ENCODE assay signal across 9 cellular contexts in the genomic region with DNA sequence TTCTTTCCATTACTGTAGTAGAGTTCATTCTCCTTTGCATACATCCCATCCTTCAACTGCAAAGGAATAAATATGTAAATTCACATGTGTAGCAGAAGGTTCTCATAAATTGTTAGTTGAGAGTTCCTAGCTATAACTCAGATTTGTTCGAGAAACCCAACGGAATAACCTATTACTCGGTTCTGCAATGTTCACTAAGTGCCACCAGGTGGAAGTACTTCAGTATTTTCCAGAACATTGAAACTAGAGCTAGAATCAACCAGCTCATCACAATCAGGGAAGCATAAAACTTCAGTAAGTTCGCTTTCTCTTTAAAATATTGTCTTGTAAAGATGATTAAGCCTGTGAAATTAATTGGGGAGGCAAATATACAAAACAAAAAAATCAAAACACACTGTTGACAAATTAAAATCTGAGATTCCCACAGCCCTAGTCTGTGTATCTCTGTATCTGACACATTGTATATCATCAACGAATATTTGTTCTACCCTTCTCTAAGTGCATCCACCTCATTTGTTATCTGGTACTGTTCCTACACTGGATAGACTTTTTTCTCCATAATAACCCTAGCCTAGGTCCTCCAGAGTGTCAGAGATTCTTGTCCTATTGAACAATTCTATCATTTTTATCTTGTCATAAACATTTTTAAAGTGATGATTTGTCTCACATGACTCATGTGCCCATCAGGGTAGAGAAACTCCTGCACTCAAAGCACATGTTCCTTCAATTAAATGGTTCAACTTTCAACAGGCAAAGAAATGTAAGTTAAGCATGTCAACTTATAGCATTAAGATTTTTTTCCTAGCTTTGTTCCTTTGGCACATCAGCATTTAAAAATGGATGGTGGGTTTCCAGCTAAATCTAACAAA. TPM values are rescaled to one million over a fixed set of nuclear protein-coding genes. Genes with fewer than 3 reads are reported as not detected.
DNase-seq lines count a peak whose midpoint lies in the region; FAIRE-seq and TF ChIP-seq lines count a peak whose summit lies in the region.
"Had no signal": no experiment of that assay in that cellular context is flagged by ENCODE, and none has a peak within 500 bp of the region (broad histone marks: within the 10 kb centered on the region; RNA-seq: fewer than 3 reads in every experiment).

No MANE protein-coding gene starts in this region.

- 0 out of 2 replicates have a peak overlapping the region, but pooled peaks have one; percentile 19 for H3K4me2 ChIP-seq in SK-N-SH

- CTCF ChIA-PET in SK-N-SH (lab: Yijun Ruan, JAX), result interaction anchor here (0.6 to 2.2 kb wide), 11 partner anchors 9 to 913 kb away, joined by 3 to 29 read pairs (median 4); a partner anchor contains a TSS

- peak overlapping the region; percentile 0; the same call in 1 of the 2 replicates for H2AFZ ChIP-seq in SK-N-SH (ENCODE audit: low read depth)

- peaks cover 0 to 4% of the 10 kb centered on the region in 2 experiments; a peak in 2 of 4 replicates for H3K4me1 ChIP-seq in SK-N-SH (ENCODE audit: control insufficient read depth in 1 of 2, insufficient read depth in 2 of 2, low read depth in 1 of 2, low read length in 1 of 2)

- H3K9ac ChIP-seq in SK-N-SH, result no peak overlapping the region

- no peaks in the 10 kb centered on the region for H3K9me3 ChIP-seq in SK-N-SH

- no peaks in the 10 kb centered on the region for H3K79me2 ChIP-seq in SK-N-SH (ENCODE audit: insufficient read depth)

- no peaks in the 10 kb centered on the region for H3K9me2 ChIP-seq in SK-N-SH

- peak; percentile 57 for TF ChIP-seq RAD21 in SK-N-SH (IDR thresholded peaks at IDR 0.05; ENCODE audit: low read length)

- no peak overlapping the region for H3K4me3 ChIP-seq in SK-N-SH (ENCODE audit: low read depth in 2 of 2, low read length in 1 of 2)

- H3K36me3 ChIP-seq in SK-N-SH (replicated peaks in 1 of 2; ENCODE audit: control insufficient read depth in 1 of 2, insufficient read depth in 2 of 2, low read length in 1 of 2), result no peaks in the 10 kb centered on the region

- FAIRE-seq in GM19239 (lab: Jason Lieb, UNC), result no peak
- FAIRE-seq in frontal cortex (lab: Jason Lieb, UNC), result peak; percentile 91

- POLR2A ChIA-PET in SK-N-SH (lab: Yijun Ruan, JAX), result no interaction called here

- H3K27me3 ChIP-seq in SK-N-SH (ENCODE audit: insufficient read depth), result no peaks in the 10 kb centered on the region

- peak; percentile 76 for TF ChIP-seq CTCF in SK-N-SH (IDR thresholded peaks at IDR 0.05)

- 9% methylated on average over 5 of the region's 5 CpGs for WGBS in SK-N-SH (ENCODE audit: low lambda C conversion rate)

- DNase-seq in Caki2 (ENCODE audit: low read depth) (peak; percentile 11), GM19239 (ENCODE audit: insufficient read length, low spot score) (peak; percentile 1), HT1080 (ENCODE audit: low read depth) (peak; percentile 20), SK-N-SH (peak; percentile 12), frontal cortex (ENCODE audit: low spot score in 2 of 2) (peak in 1 of 2 donors; percentile 25), pulmonary artery endothelial cell (ENCODE audit: low read depth, low spot score) (peak; percentile 3), mesenteric fat pad (ENCODE audit: low spot score) (no peak)
- no peak for DNase-seq in stimulated activated CD4-positive, alpha-beta T cell treated with anti-CD3 and anti-CD28 coated beads, Interleukin-2, amount 100 ng/mL, for 24 hours

- no peaks in the 10 kb centered on the region for H3F3A ChIP-seq in SK-N-SH (replicated peaks; ENCODE audit: insufficient read depth)

- no peak for TF ChIP-seq EP300 in SK-N-SH (IDR thresholded peaks at IDR 0.05; ENCODE audit: borderline replicate concordance in 1 of 2, low read depth in 1 of 2, low read length in 1 of 2)

- no peaks in the 10 kb centered on the region for H4K20me1 ChIP-seq in SK-N-SH (ENCODE audit: insufficient read depth)

- in situ Hi-C loops in Caki2 (cut with HindIII; ENCODE audit: low pct_unique_long_range_greater_than_20kb, low sequenced_read_pairs), result no loop called here

- no peak overlapping the region for H3K27ac ChIP-seq in SK-N-SH (ENCODE audit: low read depth in 2 of 2, low read length in 1 of 2)

TF ChIP-seq in SK-N-SH, 30 proteins besides CTCF, POLR2A, EP300 and RAD21:
- TF ChIP-seq, protein P1, sequence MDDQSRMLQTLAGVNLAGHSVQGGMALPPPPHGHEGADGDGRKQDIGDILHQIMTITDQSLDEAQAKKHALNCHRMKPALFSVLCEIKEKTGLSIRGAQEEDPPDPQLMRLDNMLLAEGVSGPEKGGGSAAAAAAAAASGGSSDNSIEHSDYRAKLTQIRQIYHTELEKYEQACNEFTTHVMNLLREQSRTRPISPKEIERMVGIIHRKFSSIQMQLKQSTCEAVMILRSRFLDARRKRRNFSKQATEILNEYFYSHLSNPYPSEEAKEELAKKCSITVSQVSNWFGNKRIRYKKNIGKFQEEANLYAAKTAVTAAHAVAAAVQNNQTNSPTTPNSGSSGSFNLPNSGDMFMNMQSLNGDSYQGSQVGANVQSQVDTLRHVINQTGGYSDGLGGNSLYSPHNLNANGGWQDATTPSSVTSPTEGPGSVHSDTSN (IDR thresholded peaks at IDR 0.05), result peak; percentile 44
- TF ChIP-seq RXRA (IDR thresholded peaks at IDR 0.05; ENCODE audit: borderline replicate concordance, low read depth), result no peak
- TF ChIP-seq JUND (IDR thresholded peaks at IDR 0.05), result peak; percentile 15; the same call in 1 of the 2 replicates
- TF ChIP-seq SMC3 (IDR thresholded peaks at IDR 0.05; ENCODE audit: low read depth, low read length), result peak; percentile 54
- TF ChIP-seq TCF12 (IDR thresholded peaks at IDR 0.05), result peak; percentile 7; the same call in 1 of the 2 replicates
TF ChIP-seq in SK-N-SH: peak in this region for 4.

RNA-seq across cellular contexts. Expression of a gene that starts 31.9 kb away (rescaled TPM):
- not detected in 2 replicates for total RNA-seq in Caki2 (2014; rRNA removed; shearing (Covaris generic); ENCODE audit: low replicate concordance)
- total RNA-seq in HT1080 (2014; rRNA removed; shearing (Covaris generic)), result not detected in 2 replicates
- not detected in 2 replicates for polyA plus RNA-seq in HT1080 (2015; cell fraction: cytosol; rRNA removed)
- polyA plus RNA-seq in HT1080 (2015; cell fraction: nucleus; rRNA removed), result not detected in 2 replicates
- 0.24 and 0.26 TPM in 2 replicates for polyA plus RNA-seq in SK-N-SH (2012; rRNA removed)
- 0.21 and 0.22 TPM in 2 replicates for polyA plus RNA-seq in SK-N-SH (2012; cell fraction: cytosol; rRNA removed)
- polyA plus RNA-seq in SK-N-SH (2012; cell fraction: nucleus; rRNA removed), result 0.43 and 0.82 TPM in 2 replicates
- not detected for total RNA-seq in frontal cortex
- not detected in 2 replicates for total RNA-seq in pulmonary artery endothelial cell
- not detected for total RNA-seq in mesenteric fat pad
- total RNA-seq: T-helper 2 cell treated with Interferon-gamma antibody and Interleukin-4, amounts not matched to agents 100 ng/mL and 5 ng/mL, for 36 hours had no signal

Comparison
In these comparisons a context has a peak if more than half of its experiments do, and no peak if none do; other contexts are left out.
1. DNase-seq: peak in Caki2 (single experiment), GM19239 (single experiment), HT1080 (single experiment), SK-N-SH (single experiment) and pulmonary artery endothelial cell (single experiment); none in stimulated activated CD4-positive, alpha-beta T cell treated with anti-CD3 and anti-CD28 coated beads, Interleukin-2, amount 100 ng/mL, for 24 hours (0 of 2) and mesenteric fat pad (single experiment).